ENCODE assay signal across 13 cellular contexts in genomic region chr13:97342936-97343335, GRCh38.
"Had no signal": no experiment of that assay in that cellular context is flagged by ENCODE, and none has a peak within 500 bp of the region (broad histone marks: within the 10 kb centered on the region; RNA-seq: fewer than 3 reads in every experiment).

No MANE protein-coding gene starts in this region.

- H3K27ac ChIP-seq: parathyroid adenoma, suprapubic skin had no signal

- H3K27me3 Mint-ChIP-seq: activated CD4-positive, alpha-beta T cell treated with anti-CD3 and anti-CD28 coated beads, Interleukin-2, amount 10 ng/mL, durations not matched to agents 7 days and 5 days had no signal

- H3K9ac ChIP-seq: parathyroid adenoma had no signal

- H3K36me3 Mint-ChIP-seq: activated naive CD4-positive, alpha-beta T cell treated with anti-CD3 and anti-CD28 coated beads, Interleukin-2, amount 50 U/mL, for 72 hours had no signal

- H3K9me3 Mint-ChIP-seq: activated CD4-positive, alpha-beta T cell treated with anti-CD3 and anti-CD28 coated beads, Interleukin-2, amount 10 ng/mL, durations not matched to agents 7 days and 5 days; activated naive CD4-positive, alpha-beta T cell treated with anti-CD3 and anti-CD28 coated beads, Interleukin-2, amount 50 U/mL, for 72 hours; neural crest cell had no signal

- H3K4me3 Mint-ChIP-seq: activated CD4-positive, alpha-beta T cell treated with anti-CD3 and anti-CD28 coated beads, Interleukin-2, amount 10 ng/mL, durations not matched to agents 7 days and 5 days; neural crest cell had no signal

- H3K4me3 ChIP-seq: body of pancreas, suprapubic skin had no signal

- H2AFZ ChIP-seq: parathyroid adenoma had no signal

- H3K27ac Mint-ChIP-seq: activated CD4-positive, alpha-beta T cell treated with anti-CD3 and anti-CD28 coated beads, Interleukin-2, amount 10 ng/mL, durations not matched to agents 7 days and 5 days; activated naive CD4-positive, alpha-beta T cell treated with anti-CD3 and anti-CD28 coated beads, Interleukin-2, amount 50 U/mL, for 72 hours had no signal

- H3K27me3 ChIP-seq: body of pancreas, suprapubic skin had no signal

- DNase-seq: activated CD4-positive, alpha-beta T cell treated with anti-CD3 and anti-CD28 coated beads, Interleukin-2, amount 10 ng/mL, durations not matched to agents 7 days and 5 days; activated CD4-positive, CD25-positive, alpha-beta regulatory T cell; activated effector memory CD4-positive, alpha-beta T cell treated with Interleukin-2 at 50 U/mL for 16 hours; activated T-cell treated with anti-CD3 and anti-CD28 coated beads, Interleukin-2, amount 50 U/mL, for 1 hour; amniotic stem cell; body of pancreas; left ventricle myocardium superior; mesendoderm; stimulated activated naive CD4-positive, alpha-beta T cell had no signal

- ATAC-seq: activated naive CD4-positive, alpha-beta T cell treated with anti-CD3 and anti-CD28 coated beads, Interleukin-2, amount 50 U/mL, for 72 hours; body of pancreas; left ventricle myocardium superior had no signal

- H3K9me3 ChIP-seq: body of pancreas, suprapubic skin had no signal

- H3K4me1 ChIP-seq: parathyroid adenoma had no signal

- H3K4me1 Mint-ChIP-seq: activated CD4-positive, alpha-beta T cell treated with anti-CD3 and anti-CD28 coated beads, Interleukin-2, amount 10 ng/mL, durations not matched to agents 7 days and 5 days had no signal
